Comparison of ENCODE assay signal across 10 cellular contexts in genomic region chr3:136186330-136186729, GRCh38. TPM values are rescaled to one million over a fixed set of nuclear protein-coding genes. Genes with fewer than 3 reads are reported as not detected.
A peak's percentile ranks its signal among the peaks of the same experiment; 100 is the strongest.
DNase-seq lines count a peak whose midpoint lies in the region; ATAC-seq and TF ChIP-seq lines count a peak whose summit lies in the region.
"Had no signal": no experiment of that assay in that cellular context is flagged by ENCODE, and none has a peak within 500 bp of the region (broad histone marks: within the 10 kb centered on the region; RNA-seq: fewer than 3 reads in every experiment).

No MANE protein-coding gene starts in this region.

- no peak for ATAC-seq in stimulated activated memory B cell treated with anti-CD40 and anti-IgM and Interleukin-4, amounts not matched to agents 10 μg/mL and 1 μg/mL and 100 μg/mL, for 72 hours
- ATAC-seq in GM21737 (IDR thresholded peaks at IDR 0.05; ENCODE audit: unreplicated experiment): no peak

- H3K9me2 ChIP-seq in Loucy (replicated peaks; ENCODE audit: low read depth, low read length): no peaks in the 10 kb centered on the region

- peak overlapping the region; percentile 33 for H3K4me3 Mint-ChIP-seq in stimulated activated memory B cell treated with anti-CD40 and anti-IgM and Interleukin-4, amounts not matched to agents 10 μg/mL and 1 μg/mL and 100 μg/mL, for 72 hours

- H3K9ac ChIP-seq in Loucy (ENCODE audit: low read depth, low read length, poor library complexity, severe bottlenecking): no peak overlapping the region
- peak overlapping the region in 1 of 2 donors; percentile 15 for H3K9ac ChIP-seq in colonic mucosa (ENCODE audit: low read depth in 2 of 2, low read length in 2 of 2)

- TF ChIP-seq CTCF in Loucy (conservative IDR thresholded peaks at IDR 0.05; ENCODE audit: low read length) (no peak), colonic mucosa (IDR thresholded peaks at IDR 0.05) (no peak)

- H3K4me3 ChIP-seq in Loucy (ENCODE audit: low read length, poor library complexity, severe bottlenecking): peak overlapping the region; percentile 86
- H3K4me3 ChIP-seq in colonic mucosa: no peak overlapping the region

- peaks cover 80% of the 10 kb centered on the region for H3K4me1 Mint-ChIP-seq in stimulated activated memory B cell treated with anti-CD40 and anti-IgM and Interleukin-4, amounts not matched to agents 10 μg/mL and 1 μg/mL and 100 μg/mL, for 72 hours

- H3K27ac Mint-ChIP-seq in stimulated activated memory B cell treated with anti-CD40 and anti-IgM and Interleukin-4, amounts not matched to agents 10 μg/mL and 1 μg/mL and 100 μg/mL, for 72 hours: no peak overlapping the region

- peaks cover 6% of the 10 kb centered on the region; the same call in 1 of the 2 replicates for H3K36me3 ChIP-seq in Loucy (ENCODE audit: insufficient read depth, low read length)
- no peaks in the 10 kb centered on the region for H3K36me3 ChIP-seq in colonic mucosa

- no peaks in the 10 kb centered on the region for H3K9me3 Mint-ChIP-seq in stimulated activated memory B cell treated with anti-CD40 and anti-IgM and Interleukin-4, amounts not matched to agents 10 μg/mL and 1 μg/mL and 100 μg/mL, for 72 hours

- no peaks in the 10 kb centered on the region for H3K27me3 Mint-ChIP-seq in stimulated activated memory B cell treated with anti-CD40 and anti-IgM and Interleukin-4, amounts not matched to agents 10 μg/mL and 1 μg/mL and 100 μg/mL, for 72 hours

- H3K27me3 ChIP-seq in Loucy (ENCODE audit: insufficient read depth, low read length, poor library complexity, severe bottlenecking) (no peaks in the 10 kb centered on the region), colonic mucosa (no peaks in the 10 kb centered on the region)

- peaks cover 61% of the 10 kb centered on the region for H3K4me1 ChIP-seq in Loucy (ENCODE audit: insufficient read depth, low read length, poor library complexity, severe bottlenecking)
- peaks cover 14% of the 10 kb centered on the region for H3K4me1 ChIP-seq in colonic mucosa

- H3K36me3 Mint-ChIP-seq in stimulated activated memory B cell treated with anti-CD40 and anti-IgM and Interleukin-4, amounts not matched to agents 10 μg/mL and 1 μg/mL and 100 μg/mL, for 72 hours: peaks cover 5% of the 10 kb centered on the region

- peak overlapping the region; percentile 99 for H3K4me2 ChIP-seq in Loucy (ENCODE audit: low read depth, low read length, poor library complexity, severe bottlenecking)

- no peaks in the 10 kb centered on the region for H3F3A ChIP-seq in Loucy (ENCODE audit: low read depth)

- H3K9me3 ChIP-seq in Loucy (ENCODE audit: insufficient read depth, low read depth, low read length) (no peaks in the 10 kb centered on the region), colonic mucosa (no peaks in the 10 kb centered on the region)

- no peak overlapping the region for H3K27ac ChIP-seq in colonic mucosa

- no peak overlapping the region for H2AFZ ChIP-seq in Loucy (ENCODE audit: low read length)

- H4K20me1 ChIP-seq in Loucy (ENCODE audit: insufficient read depth, low read length, poor library complexity, severe bottlenecking): peaks cover 97% of the 10 kb centered on the region

- peak; percentile 20 for DNase-seq in activated naive CD4-positive, alpha-beta T cell treated with Interleukin-2 at 50 U/mL for 16 hours
- no peak for DNase-seq in activated naive CD4-positive, alpha-beta T cell (lab: John Stamatoyannopoulos, UW)
- DNase-seq in colonic mucosa (peak; percentile 56), ecto neural progenitor cell (ENCODE audit: low spot score) (no peak)
- no peak for DNase-seq in activated CD4-positive, CD25-positive, alpha-beta regulatory T cell treated with anti-CD3 and anti-CD28 coated beads, Interleukin-2, amount 50 U/mL, for 72 hours
- DNase-seq: erythroblast, right cardiac atrium had no signal

- intact Hi-C loops in colonic mucosa (cut with DNase I): no loop called here

- H3K79me2 ChIP-seq in Loucy (ENCODE audit: insufficient read depth, low read length): peaks cover 100% of the 10 kb centered on the region

RNA-seq across cellular contexts. Expression of gene MSL2, which starts 9.8 kb away (rescaled TPM):
- total RNA-seq in colonic mucosa: 10 to 100 TPM; 23.5 to 31.0 TPM

Comparison
In these comparisons a context has a peak if more than half of its experiments do, and no peak if none do; other contexts are left out.
1. DNase-seq: peak in activated naive CD4-positive, alpha-beta T cell treated with Interleukin-2 at 50 U/mL for 16 hours (single experiment) and colonic mucosa (single experiment); none in activated naive CD4-positive, alpha-beta T cell (0 of 4), activated CD4-positive, CD25-positive, alpha-beta regulatory T cell treated with anti-CD3 and anti-CD28 coated beads, Interleukin-2, amount 50 U/mL, for 72 hours (single experiment) and ecto neural progenitor cell (single experiment).